ENCODE assay signal across 8 cellular contexts in the genomic region with DNA sequence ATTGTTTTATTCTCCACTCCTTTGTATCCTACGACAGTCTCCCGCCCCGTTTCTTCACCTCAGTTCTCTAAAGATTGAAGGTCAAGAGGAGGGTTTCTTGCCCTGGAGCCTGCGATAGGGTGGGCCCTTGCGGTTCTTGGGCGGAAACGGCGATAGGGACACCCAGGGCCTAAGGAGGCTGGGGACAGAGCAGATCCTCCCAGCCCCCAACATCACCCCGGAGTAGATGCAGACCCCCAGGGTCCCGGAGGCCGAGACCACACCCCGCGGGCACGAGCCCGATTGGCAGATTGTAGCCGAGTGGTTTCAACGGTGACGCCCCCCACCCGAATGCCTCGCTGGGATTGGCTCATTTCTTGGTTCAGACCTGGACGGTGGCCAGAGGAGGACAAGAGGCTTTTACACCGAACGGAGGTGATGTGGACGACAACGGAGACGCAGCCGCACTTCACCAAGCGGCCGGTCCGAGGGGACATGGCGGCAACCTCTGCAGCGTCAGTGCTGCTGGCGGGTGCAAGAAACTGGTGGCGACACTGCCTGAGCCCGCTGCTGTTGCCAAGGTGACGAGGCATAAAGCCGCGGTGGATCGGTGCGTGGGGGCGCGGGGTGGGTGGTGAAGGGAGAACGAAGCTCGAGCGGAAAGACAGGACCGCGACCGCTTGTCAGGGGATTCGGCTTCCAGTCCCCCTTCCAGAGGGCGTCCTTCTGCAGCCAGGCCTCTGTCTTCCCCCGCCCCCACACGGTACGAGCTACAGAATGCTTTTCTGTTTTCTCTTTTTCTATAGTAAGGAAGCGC. TPM values are rescaled to one million over a fixed set of nuclear protein-coding genes. Genes with fewer than 3 reads are reported as not detected.
DNase-seq lines count a peak whose midpoint lies in the region; TF ChIP-seq lines count a peak whose summit lies in the region.

No MANE protein-coding gene starts in this region.

- peaks cover 3% of the 10 kb centered on the region for H3K23me2 ChIP-seq in H9 (ENCODE audit: insufficient read length, low read depth, low read length, poor library complexity, severe bottlenecking)

- H3K27ac Mint-ChIP-seq in H9 = peak overlapping the region; percentile 95 to 98 (median 97)

- H3K27ac ChIP-seq in H9 (ENCODE audit: insufficient read length, low read depth, low read length) (no peak overlapping the region), suprapubic skin (peak overlapping the region; percentile 72)

- peaks cover 20% of the 10 kb centered on the region in 2 experiments for H3K9me3 Mint-ChIP-seq in H9

- no peak overlapping the region for H4K5ac ChIP-seq in H9 (ENCODE audit: insufficient read length, low read depth, low read length)

- peak overlapping the region; percentile 52 for H2AFZ ChIP-seq in H9 (ENCODE audit: low read length)

- no peak for TF ChIP-seq EP300 in suprapubic skin (IDR thresholded peaks at IDR 0.05)

- H4K8ac ChIP-seq in H9 (replicated peaks; ENCODE audit: insufficient read length, low read depth, low read length) = no peak overlapping the region

- peak in 1 of 2 donors; percentile 26 for TF ChIP-seq POLR2A in suprapubic skin (IDR thresholded peaks at IDR 0.05)

- no peak overlapping the region for H2AK5ac ChIP-seq in H9 (ENCODE audit: insufficient read length, low read length)

- no peak overlapping the region for H2BK120ac ChIP-seq in H9 (ENCODE audit: low read depth, low read length, poor library complexity, severe bottlenecking)

- no peaks in the 10 kb centered on the region for H3K4me1 ChIP-seq in H9 (ENCODE audit: insufficient read depth, low read length)
- peaks cover 12% of the 10 kb centered on the region for H3K4me1 ChIP-seq in suprapubic skin

- H3K4me3 ChIP-seq in suprapubic skin = peak overlapping the region; percentile 72

- H3K56ac ChIP-seq in H9 (ENCODE audit: insufficient read length, low read depth, low read length) = no peak overlapping the region

- no peaks in the 10 kb centered on the region for H3K27me3 ChIP-seq in H9 (ENCODE audit: insufficient read depth, low read length)
- no peaks in the 10 kb centered on the region for H3K27me3 ChIP-seq in suprapubic skin

- whole genome bisulfite sequencing in H9 (ENCODE audit: extremely low coverage, insufficient read length, low lambda C conversion rate) = no CpG with 5 or more reads among the region's 54 CpGs
- WGBS in suprapubic skin = 3% methylated on average over 49 of the region's 54 CpGs

- H3K36me3 Mint-ChIP-seq in H9 (ENCODE audit: insufficient read depth in 1 of 3, low read depth in 3 of 3) = peaks cover 5 to 23% (median 18%) of the 10 kb centered on the region in 3 experiments; a peak in 6 of 7 replicates

- peaks cover 14 to 20% of the 10 kb centered on the region in 2 experiments for H3K4me1 Mint-ChIP-seq in H9

- H3K4me3 Mint-ChIP-seq in H9 = peak overlapping the region; percentile 98

- H3K23ac ChIP-seq in H9 (ENCODE audit: insufficient read length, low read depth, low read length) = no peak overlapping the region

- H3K4me2 ChIP-seq in H9 (ENCODE audit: insufficient read depth, insufficient read length, low read length) = peak overlapping the region; percentile 78

- peak; percentile 97 for DNase-seq in DMS79 treated with DMSO at 0.1 percent for 48 hours (lab: John Stamatoyannopoulos, UW)
- DNase-seq in H9 = peak; percentile 98
- DNase-seq in NAMALWA (ENCODE audit: low spot score) = peak; percentile 84
- DNase-seq in SK-N-DZ (ENCODE audit: low spot score) = peak; percentile 99
- DNase-seq in activated naive CD4-positive, alpha-beta T cell treated with anti-CD3 and anti-CD28 coated beads, Interleukin-2, amount 50 U/mL, for 16 hours = peak; percentile 68
- DNase-seq in glomerular visceral epithelial cell (ENCODE audit: extremely low spot score) = peak; percentile 86
- DNase-seq in nucleus accumbens (lab: John Stamatoyannopoulos, UW) = peak in 55 of 56 donors; percentile 50 to 96 (median 81)
- peak; percentile 88 for DNase-seq in suprapubic skin (ENCODE audit: low spot score in 2 of 2)

- no peaks in the 10 kb centered on the region for H4K20me1 ChIP-seq in H9 (ENCODE audit: control insufficient read depth, insufficient read depth, insufficient read length)

- H3K9me3 ChIP-seq in H9 (ENCODE audit: control insufficient read depth, low read depth, low read length) (no peaks in the 10 kb centered on the region), suprapubic skin (peaks cover 13% of the 10 kb centered on the region)

- no peaks in the 10 kb centered on the region for H3K79me1 ChIP-seq in H9 (ENCODE audit: insufficient read depth, low read depth, low read length, poor library complexity, severe bottlenecking)

- H3K14ac ChIP-seq in H9 (ENCODE audit: insufficient read depth, low read length) = peak overlapping the region; percentile 88; the same call in 1 of the 2 replicates

- H4K91ac ChIP-seq in H9 (ENCODE audit: insufficient read length, low read depth, low read length) = no peak overlapping the region

- TF ChIP-seq CTCF in H9 (conservative IDR thresholded peaks at IDR 0.05) = no peak
- no peak for TF ChIP-seq CTCF in suprapubic skin (IDR thresholded peaks at IDR 0.05)

- no peaks in the 10 kb centered on the region for H3K36me3 ChIP-seq in suprapubic skin

- H3K9ac ChIP-seq in H9 (ENCODE audit: extremely low read depth, insufficient read length, low read length) = peak overlapping the region; percentile 84

- H3K27me3 Mint-ChIP-seq in H9 (ENCODE audit: low read depth) = no peaks in the 10 kb centered on the region

- H2BK12ac ChIP-seq in H9 (ENCODE audit: insufficient read length, low read depth, low read length) = no peak overlapping the region

- no peak overlapping the region for H3K4ac ChIP-seq in H9 (ENCODE audit: low read depth, low read length)

- H2BK15ac ChIP-seq in H9 (ENCODE audit: low read depth, low read length) = no peak overlapping the region

- H2BK5ac ChIP-seq in H9 (ENCODE audit: insufficient read length, low read length) = no peak overlapping the region

- peaks cover 2% of the 10 kb centered on the region; the same call in 1 of the 2 replicates for H3K79me2 ChIP-seq in H9 (ENCODE audit: insufficient read depth, low read length)

- no peak overlapping the region for H3T11ph ChIP-seq in H9 (ENCODE audit: low read length)

- H2BK20ac ChIP-seq in H9 (ENCODE audit: low read depth, low read length, poor library complexity, severe bottlenecking) = no peak overlapping the region

- H3K18ac ChIP-seq in H9 (ENCODE audit: insufficient read length, low read depth, low read length) = no peak overlapping the region

RNA-seq across cellular contexts. Expression of a gene that starts 19.0 kb away (rescaled TPM):
- 5.5 and 6.4 TPM in 2 replicates for total RNA-seq in H9 (2021)
- 6.6 and 8.0 TPM in 2 replicates for polyA plus RNA-seq in SK-N-DZ (2014; cell fraction: cytosol; rRNA removed)
- 9.2 and 10.1 TPM in 2 replicates for polyA plus RNA-seq in SK-N-DZ (2014; cell fraction: nucleus; rRNA removed)
- 1 to 10 TPM in 1 of 4 donors, under 1 TPM in 3; 0.36 to 2.2 (median 0.64) TPM for total RNA-seq in suprapubic skin
